In genomic region chr15:59688383-59688887, GRCh38 we compare ENCODE assay signal across 8 cellular contexts. TPM values are rescaled to one million over a fixed set of nuclear protein-coding genes. Genes with fewer than 3 reads are reported as not detected.
DNase-seq lines count a peak whose midpoint lies in the region; ATAC-seq and TF ChIP-seq lines count a peak whose summit lies in the region.

No MANE protein-coding gene starts in this region.

- H3K36me3 ChIP-seq in SK-N-SH (replicated peaks in 1 of 2; ENCODE audit: control insufficient read depth in 1 of 2, insufficient read depth in 2 of 2, low read length in 1 of 2): peaks cover 8 to 24% of the 10 kb centered on the region in 2 experiments

- peaks cover 57% of the 10 kb centered on the region for H3K79me2 ChIP-seq in SK-N-SH (ENCODE audit: insufficient read depth)

- no peak for TF ChIP-seq RAD21 in SK-N-SH (IDR thresholded peaks at IDR 0.05; ENCODE audit: low read length)

- H3K9me2 ChIP-seq in SK-N-SH: no peaks in the 10 kb centered on the region

- H4K20me1 ChIP-seq in SK-N-SH (ENCODE audit: insufficient read depth): peaks cover 47% of the 10 kb centered on the region

- 0 out of 2 replicates have a peak overlapping the region, but pooled peaks have one; percentile 72 for H2AFZ ChIP-seq in SK-N-SH (ENCODE audit: low read depth)

- H3K9ac ChIP-seq in SK-N-SH: peak overlapping the region; percentile 99

- no peaks in the 10 kb centered on the region for H3K9me3 ChIP-seq in SK-N-SH

- H3K27me3 ChIP-seq in SK-N-SH (ENCODE audit: insufficient read depth): no peaks in the 10 kb centered on the region

- no peak for TF ChIP-seq EP300 in SK-N-SH (IDR thresholded peaks at IDR 0.05; ENCODE audit: borderline replicate concordance in 1 of 2, low read depth in 1 of 2, low read length in 1 of 2)

- no peaks in the 10 kb centered on the region for H3K27me3 Mint-ChIP-seq in type B pancreatic cell

- CTCF ChIA-PET in SK-N-SH (lab: Yijun Ruan, JAX): interaction anchor here (1.0 to 1.4 kb wide), 2 partner anchors 156 to 639 kb away, joined by 3 to 4 read pairs; no protein-coding TSS in a partner anchor

- H3K9me3 Mint-ChIP-seq in type B pancreatic cell: no peaks in the 10 kb centered on the region

- TF ChIP-seq CTCF in SK-N-SH (IDR thresholded peaks at IDR 0.05) (no peak), type B pancreatic cell (conservative IDR thresholded peaks at IDR 0.05) (no peak)

- H3K27ac ChIP-seq in SK-N-SH (ENCODE audit: low read depth in 2 of 2, low read length in 1 of 2): peak overlapping the region; percentile 92 to 93

- H3F3A ChIP-seq in SK-N-SH (replicated peaks; ENCODE audit: insufficient read depth): peaks cover 20% of the 10 kb centered on the region

- peaks cover 16 to 22% of the 10 kb centered on the region in 2 experiments; a peak in 3 of 4 replicates for H3K4me1 ChIP-seq in SK-N-SH (ENCODE audit: control insufficient read depth in 1 of 2, insufficient read depth in 2 of 2, low read depth in 1 of 2, low read length in 1 of 2)

- peaks cover 26% of the 10 kb centered on the region for H3K4me1 Mint-ChIP-seq in type B pancreatic cell (ENCODE audit: unreplicated experiment)

- POLR2A ChIA-PET in SK-N-SH (lab: Yijun Ruan, JAX): interaction anchor here (1.0 kb wide), 1 partner anchor 31 kb away, joined by 5 read pairs; the partner anchor contains the start of gene GTF2A2

- peak overlapping the region; percentile 77 for H3K4me2 ChIP-seq in SK-N-SH

- peak; percentile 1 for ATAC-seq in HG03175 (IDR thresholded peaks at IDR 0.05; ENCODE audit: unreplicated experiment)

- H3K4me3 ChIP-seq in SK-N-SH (ENCODE audit: low read depth in 2 of 2, low read length in 1 of 2): peak overlapping the region; percentile 81 to 86

- peak overlapping the region; percentile 99 for H3K4me3 Mint-ChIP-seq in type B pancreatic cell

- DNase-seq in activated T-cell treated with anti-CD3 and anti-CD28 coated beads for 1 hour (ENCODE audit: low read depth) (peak; percentile 4), SK-N-SH (no peak), dermis blood vessel endothelial cell (peak; percentile 78), lung microvascular endothelial cell (ENCODE audit: low read depth in 2 of 2) (peak; percentile 67 to 79), type B pancreatic cell (ENCODE audit: extremely low spot score, unreplicated experiment) (no peak), GM19240 (ENCODE audit: insufficient read length, low spot score) (no peak)
- DNase-seq in activated T-cell treated with anti-CD3 and anti-CD28 coated beads, Interleukin-2, amount 50 U/mL, for 48 hours: no peak

- peaks cover 20% of the 10 kb centered on the region for H3K36me3 Mint-ChIP-seq in type B pancreatic cell

- H3K27ac Mint-ChIP-seq in type B pancreatic cell: peak overlapping the region; percentile 100

- under 1% methylated on average over 18 of the region's 19 CpGs for WGBS in SK-N-SH (ENCODE audit: low lambda C conversion rate)

TF ChIP-seq in SK-N-SH, 30 proteins besides CTCF, POLR2A, EP300 and RAD21:
- TF ChIP-seq MXI1 (IDR thresholded peaks at IDR 0.05; ENCODE audit: low read depth, low read length) (peak; percentile 8), YY1 (IDR thresholded peaks at IDR 0.05; ENCODE audit: low read depth) (0 out of 2 replicates have a peak, but pooled peaks have one; percentile 2), USF2 (IDR thresholded peaks at IDR 0.05; ENCODE audit: borderline replicate concordance, low read depth, low read length) (no peak), ELF1 (IDR thresholded peaks at IDR 0.05) (0 out of 2 replicates have a peak, but pooled peaks have one; percentile 26), NFIC (IDR thresholded peaks at IDR 0.05; ENCODE audit: borderline replicate concordance) (0 out of 2 replicates have a peak, but pooled peaks have one; percentile 3)

RNA-seq across cellular contexts. Expression of gene BNIP2, which starts 0.7 kb away (rescaled TPM):
- 37.0 and 67.7 TPM in 2 replicates for polyA plus RNA-seq in SK-N-SH (2012; rRNA removed)
- 63.2 and 83.6 TPM in 2 replicates for polyA plus RNA-seq in SK-N-SH (2012; cell fraction: cytosol; rRNA removed)
- 52.7 and 55.3 TPM in 2 replicates for polyA plus RNA-seq in SK-N-SH (2012; cell fraction: nucleus; rRNA removed)
- 322 and 364 TPM in 2 replicates for total RNA-seq in dermis blood vessel endothelial cell
- total RNA-seq in lung microvascular endothelial cell: 72.4 and 110 TPM in 2 replicates
- 37.6 and 48.9 TPM in 2 replicates for total RNA-seq in type B pancreatic cell (ENCODE audit: low replicate concordance)

RNA-seq across cellular contexts. Expression of gene GTF2A2, which starts 31.1 kb away (rescaled TPM):
- 47.5 and 77.4 TPM in 2 replicates for polyA plus RNA-seq in SK-N-SH (2012; rRNA removed)
- 59.2 and 65.3 TPM in 2 replicates for polyA plus RNA-seq in SK-N-SH (2012; cell fraction: cytosol; rRNA removed)
- 14.2 and 20.2 TPM in 2 replicates for polyA plus RNA-seq in SK-N-SH (2012; cell fraction: nucleus; rRNA removed)
- 19.9 and 22.9 TPM in 2 replicates for total RNA-seq in dermis blood vessel endothelial cell
- total RNA-seq in lung microvascular endothelial cell: 51.2 and 61.0 TPM in 2 replicates
- 109 and 115 TPM in 2 replicates for total RNA-seq in type B pancreatic cell (ENCODE audit: low replicate concordance)

Comparison
In these comparisons a context has a peak if more than half of its experiments do, and no peak if none do; other contexts are left out.
1. DNase-seq: peak in activated T-cell treated with anti-CD3 and anti-CD28 coated beads for 1 hour (single experiment), dermis blood vessel endothelial cell (single experiment) and lung microvascular endothelial cell (2 of 2); none in activated T-cell treated with anti-CD3 and anti-CD28 coated beads, Interleukin-2, amount 50 U/mL, for 48 hours (0 of 2), SK-N-SH (single experiment), type B pancreatic cell (single experiment) and GM19240 (single experiment).